11 cellular contexts compared by ENCODE assay signal in genomic region chr15:66153549-66154415, GRCh38.
DNase-seq lines count a peak whose midpoint lies in the region; ATAC-seq and TF ChIP-seq lines count a peak whose summit lies in the region.
"Had no signal": no experiment of that assay in that cellular context is flagged by ENCODE, and none has a peak within 500 bp of the region (broad histone marks: within the 10 kb centered on the region; RNA-seq: fewer than 3 reads in every experiment).

No MANE protein-coding gene starts in this region.

- H3K27me3 ChIP-seq in OCI-LY1 (ENCODE audit: insufficient read depth, low read length): no peaks in the 10 kb centered on the region
- H3K27me3 ChIP-seq in neural progenitor cell: no peaks in the 10 kb centered on the region

- no peaks in the 10 kb centered on the region for H3K9me3 Mint-ChIP-seq in neural progenitor cell
- H3K9me3 Mint-ChIP-seq: naive thymus-derived CD8-positive, alpha-beta T cell had no signal

- H3K36me3 Mint-ChIP-seq in neural progenitor cell: no peaks in the 10 kb centered on the region
- H3K36me3 Mint-ChIP-seq: naive thymus-derived CD8-positive, alpha-beta T cell had no signal

- peak; percentile 57 for ATAC-seq in GM18498 (IDR thresholded peaks at IDR 0.05; ENCODE audit: unreplicated experiment)
- peak; percentile 67 for ATAC-seq in GM21528 (IDR thresholded peaks at IDR 0.05; ENCODE audit: low FRiP score, unreplicated experiment)
- ATAC-seq in HG03469 (IDR thresholded peaks at IDR 0.05; ENCODE audit: unreplicated experiment): peak; percentile 74
- ATAC-seq: naive thymus-derived CD8-positive, alpha-beta T cell had no signal

- POLR2A ChIA-PET in RWPE1 (lab: Yijun Ruan, JAX; ENCODE audit: low non-redundant PET): no interaction called here

- H3K4me3 Mint-ChIP-seq in neural progenitor cell: no peak overlapping the region
- H3K4me3 Mint-ChIP-seq: naive thymus-derived CD8-positive, alpha-beta T cell had no signal

- H3K9ac ChIP-seq in OCI-LY1 (ENCODE audit: low read length) (peak overlapping the region; percentile 98), neural progenitor cell (no peak overlapping the region)
- H3K9ac ChIP-seq: SK-N-SH had no signal

- H3K4me2 ChIP-seq in OCI-LY1 (ENCODE audit: low read length): peak overlapping the region; percentile 72
- H3K4me2 ChIP-seq in neural progenitor cell: no peak overlapping the region
- H3K4me2 ChIP-seq: SK-N-SH had no signal

- H3K4me1 Mint-ChIP-seq in neural progenitor cell: peaks cover 39% of the 10 kb centered on the region

- no peak for DNase-seq in RWPE1 (ENCODE audit: low spot score)
- no peak for DNase-seq in ACHN
- DNase-seq in neural progenitor cell (ENCODE audit: low spot score): no peak
- DNase-seq in inferior parietal cortex (ENCODE audit: extremely low spot score): no peak
- DNase-seq: activated gamma-delta T cell, SK-N-SH had no signal

- TF ChIP-seq CTCF in OCI-LY1 (IDR thresholded peaks at IDR 0.05; ENCODE audit: low read length) (no peak), RWPE1 (conservative IDR thresholded peaks at IDR 0.05; ENCODE audit: low read depth) (no peak), neural progenitor cell (IDR thresholded peaks at IDR 0.05) (no peak)

- peaks cover 3% of the 10 kb centered on the region; the same call in 1 of the 2 replicates for H3F3A ChIP-seq in OCI-LY1 (ENCODE audit: insufficient read depth, low read length)
- no peaks in the 10 kb centered on the region for H3F3A ChIP-seq in neural progenitor cell (ENCODE audit: low read depth)

- CTCF ChIA-PET in RWPE1 (lab: Yijun Ruan, JAX): no interaction called here

- H3K4me1 ChIP-seq in OCI-LY1 (ENCODE audit: insufficient read depth, low read length, severe bottlenecking): peaks cover 93% of the 10 kb centered on the region
- H3K4me1 ChIP-seq in neural progenitor cell: peaks cover 16% of the 10 kb centered on the region

- H3K36me3 ChIP-seq in OCI-LY1 (ENCODE audit: insufficient read depth, low read length) (peaks cover 44% of the 10 kb centered on the region), neural progenitor cell (no peaks in the 10 kb centered on the region)

- no peaks in the 10 kb centered on the region for H3K9me2 ChIP-seq in OCI-LY1 (ENCODE audit: low read depth, low read length)
- H3K9me2 ChIP-seq: SK-N-SH had no signal

- in situ Hi-C loops in ACHN (cut with HindIII; ENCODE audit: low pct_ligation_motif_present, low pct_unique_long_range_greater_than_20kb, low sequenced_read_pairs): no loop called here

- H3K27ac ChIP-seq in OCI-LY1 (ENCODE audit: low read depth, low read length, poor library complexity, severe bottlenecking) (peak overlapping the region; percentile 100), RWPE1 (no peak overlapping the region), neural progenitor cell (no peak overlapping the region)

- peaks cover 49% of the 10 kb centered on the region for H3K79me2 ChIP-seq in OCI-LY1 (ENCODE audit: insufficient read depth, low read length)
- no peaks in the 10 kb centered on the region for H3K79me2 ChIP-seq in neural progenitor cell (ENCODE audit: low read depth)

- H4K20me1 ChIP-seq in OCI-LY1 (ENCODE audit: insufficient read depth, low read length): no peaks in the 10 kb centered on the region
- H4K20me1 ChIP-seq in neural progenitor cell (ENCODE audit: low read depth): no peaks in the 10 kb centered on the region

- H3K27ac Mint-ChIP-seq in neural progenitor cell: no peak overlapping the region

- peaks cover 17% of the 10 kb centered on the region for H3K27me3 Mint-ChIP-seq in neural progenitor cell (ENCODE audit: insufficient read depth, low read depth)

- H3K4me3 ChIP-seq in OCI-LY1 (ENCODE audit: low read depth, low read length, poor library complexity, severe bottlenecking): peak overlapping the region; percentile 86
- H3K4me3 ChIP-seq in neural progenitor cell: no peak overlapping the region

- H2AFZ ChIP-seq in OCI-LY1 (ENCODE audit: low read length): no peak overlapping the region
- H2AFZ ChIP-seq in neural progenitor cell (replicated peaks): no peak overlapping the region

- H3K9me3 ChIP-seq in OCI-LY1 (ENCODE audit: low read length) (no peaks in the 10 kb centered on the region), neural progenitor cell (ENCODE audit: low read depth) (no peaks in the 10 kb centered on the region)
- H3K9me3 ChIP-seq: SK-N-SH had no signal
